Comparison of ENCODE assay signal across 11 cellular contexts in genomic region chr7:4689668-4690067, GRCh38. TPM values are rescaled to one million over a fixed set of nuclear protein-coding genes. Genes with fewer than 3 reads are reported as not detected.
DNase-seq lines count a peak whose midpoint lies in the region; ATAC-seq and TF ChIP-seq lines count a peak whose summit lies in the region.
"Had no signal": no experiment of that assay in that cellular context is flagged by ENCODE, and none has a peak within 500 bp of the region (broad histone marks: within the 10 kb centered on the region; RNA-seq: fewer than 3 reads in every experiment).

No MANE protein-coding gene starts in this region.

- H3K27ac Mint-ChIP-seq in stimulated activated naive B cell treated with anti-CD40 and anti-IgM and Interleukin-4, amounts not matched to agents 10 μg/mL and 1 μg/mL and 100 μg/mL, for 72 hours = peak overlapping the region; percentile 96

- no peak for DNase-seq in epithelial cell of proximal tubule (ENCODE audit: low read depth)
- DNase-seq in stimulated activated naive B cell treated with anti-CD40 and anti-IgM and Interleukin-4, amounts not matched to agents 10 μg/mL and 1 μg/mL and 100 μg/mL, for 72 hours = peak; percentile 65
- DNase-seq in KBM-7 = no peak
- no peak for DNase-seq in islet precursor cell
- DNase-seq: DMS 273 treated with DMSO at 0.1 percent for 48 hours, NCI-H1105 treated with DMSO at 0.1 percent for 48 hours, T-helper 2 cell had no signal

- no peak for TF ChIP-seq CTCF in epithelial cell of proximal tubule (conservative IDR thresholded peaks at IDR 0.05; ENCODE audit: low read depth, low read length)

- ATAC-seq in GM18858 (IDR thresholded peaks at IDR 0.05; ENCODE audit: unreplicated experiment) = peak; percentile 64
- ATAC-seq in HG03196 (IDR thresholded peaks at IDR 0.05; ENCODE audit: unreplicated experiment) = peak; percentile 46
- ATAC-seq in stimulated activated naive B cell treated with anti-CD40 and anti-IgM and Interleukin-4, amounts not matched to agents 10 μg/mL and 1 μg/mL and 100 μg/mL, for 72 hours (replicated peaks) = peak; percentile 85 to 91
- no peak for ATAC-seq in GM19455 (IDR thresholded peaks at IDR 0.05; ENCODE audit: unreplicated experiment)
- no peak for ATAC-seq in HG03159 (IDR thresholded peaks at IDR 0.05; ENCODE audit: unreplicated experiment)

- no peaks in the 10 kb centered on the region for H3K9me3 Mint-ChIP-seq in stimulated activated naive B cell treated with anti-CD40 and anti-IgM and Interleukin-4, amounts not matched to agents 10 μg/mL and 1 μg/mL and 100 μg/mL, for 72 hours

- no peaks in the 10 kb centered on the region for H3K27me3 Mint-ChIP-seq in stimulated activated naive B cell treated with anti-CD40 and anti-IgM and Interleukin-4, amounts not matched to agents 10 μg/mL and 1 μg/mL and 100 μg/mL, for 72 hours

- H3K4me3 ChIP-seq in epithelial cell of proximal tubule (ENCODE audit: low read depth, low read length) = peak overlapping the region; percentile 7

- peak overlapping the region; percentile 73 to 86 for H3K4me3 Mint-ChIP-seq in stimulated activated naive B cell treated with anti-CD40 and anti-IgM and Interleukin-4, amounts not matched to agents 10 μg/mL and 1 μg/mL and 100 μg/mL, for 72 hours

- H3K36me3 Mint-ChIP-seq in stimulated activated naive B cell treated with anti-CD40 and anti-IgM and Interleukin-4, amounts not matched to agents 10 μg/mL and 1 μg/mL and 100 μg/mL, for 72 hours = peaks cover 17 to 25% of the 10 kb centered on the region in 2 donors

- in situ Hi-C loops in KBM-7 (cut with MboI; ENCODE audit: low pct_unique_long_range_greater_than_20kb, low sequenced_read_pairs) = no loop called here

- peaks cover 41 to 83% of the 10 kb centered on the region in 2 donors for H3K4me1 Mint-ChIP-seq in stimulated activated naive B cell treated with anti-CD40 and anti-IgM and Interleukin-4, amounts not matched to agents 10 μg/mL and 1 μg/mL and 100 μg/mL, for 72 hours

RNA-seq across cellular contexts. Expression of gene FOXK1, which starts 7.6 kb away (rescaled TPM):
- 24.4 and 30.4 TPM in 2 replicates for total RNA-seq in epithelial cell of proximal tubule

Comparison
In these comparisons a context has a peak if more than half of its experiments do, and no peak if none do; other contexts are left out.
1. ATAC-seq: peak in GM18858 (single experiment), HG03196 (single experiment) and stimulated activated naive B cell treated with anti-CD40 and anti-IgM and Interleukin-4, amounts not matched to agents 10 μg/mL and 1 μg/mL and 100 μg/mL, for 72 hours (2 of 2); none in GM19455 (single experiment) and HG03159 (single experiment).